In genomic region chr1:226034482-226034881, GRCh38 we compare ENCODE assay signal across 9 cellular contexts. TPM values are rescaled to one million over a fixed set of nuclear protein-coding genes. Genes with fewer than 3 reads are reported as not detected.
DNase-seq lines count a peak whose midpoint lies in the region; ATAC-seq, FAIRE-seq and TF ChIP-seq lines count a peak whose summit lies in the region.
"Had no signal": no experiment of that assay in that cellular context is flagged by ENCODE, and none has a peak within 500 bp of the region (broad histone marks: within the 10 kb centered on the region; RNA-seq: fewer than 3 reads in every experiment).

No MANE protein-coding gene starts in this region.

- H3K36me3 ChIP-seq in astrocyte (ENCODE audit: insufficient read depth, low read length) (no peaks in the 10 kb centered on the region), small intestine (ENCODE audit: control insufficient read depth in 2 of 2, insufficient read depth in 2 of 2, low read length in 2 of 2) (no peaks in the 10 kb centered on the region)

- H3K79me2 ChIP-seq in astrocyte (ENCODE audit: insufficient read depth, low read length) = no peaks in the 10 kb centered on the region

- H3K9me3 Mint-ChIP-seq in HFFc6 = no peaks in the 10 kb centered on the region
- H3K9me3 Mint-ChIP-seq in astrocyte (ENCODE audit: unreplicated experiment) = peaks cover 4% of the 10 kb centered on the region
- no peaks in the 10 kb centered on the region for H3K9me3 Mint-ChIP-seq in activated CD4-positive, alpha-beta T cell treated with anti-CD3 and anti-CD28 coated beads, Interleukin-2, amount 10 ng/mL, durations not matched to agents 7 days and 5 days
- no peaks in the 10 kb centered on the region for H3K9me3 Mint-ChIP-seq in stimulated activated effector memory CD8-positive, alpha-beta T cell treated with anti-CD3 and anti-CD28 coated beads, Interleukin-12 subunit alpha, Interleukin-12 subunit beta, amount 100 ng/mL, for 72 hours

- TF ChIP-seq CTCF in HFFc6 (IDR thresholded peaks at IDR 0.05) (no peak), astrocyte (IDR thresholded peaks at IDR 0.05; ENCODE audit: insufficient read depth, low read depth, low read length) (no peak)

- intact Hi-C loops in left ventricle myocardium superior (cut with micrococcal nuclease) = no loop called here

- peaks cover 10% of the 10 kb centered on the region for H3K27me3 Mint-ChIP-seq in HFFc6 (ENCODE audit: insufficient read depth)
- peaks cover 11% of the 10 kb centered on the region for H3K27me3 Mint-ChIP-seq in astrocyte (ENCODE audit: low read depth, unreplicated experiment)
- peaks cover 5% of the 10 kb centered on the region for H3K27me3 Mint-ChIP-seq in activated CD4-positive, alpha-beta T cell treated with anti-CD3 and anti-CD28 coated beads, Interleukin-2, amount 10 ng/mL, durations not matched to agents 7 days and 5 days

- H3K4me1 ChIP-seq in astrocyte (ENCODE audit: insufficient read depth, low read length) (no peaks in the 10 kb centered on the region), small intestine (ENCODE audit: control insufficient read depth in 2 of 2, insufficient read depth in 1 of 2, low read depth in 1 of 2, low read length in 1 of 2) (peaks cover 0 to 3% of the 10 kb centered on the region in 2 donors)

- peak overlapping the region; percentile 8 for H3K4me2 ChIP-seq in astrocyte (ENCODE audit: low read length)

- DNase-seq in HFFc6 (peak; percentile 85), astrocyte (ENCODE audit: low read depth) (peak; percentile 98), left ventricle myocardium superior (peak; percentile 88), small intestine (peak; percentile 92)
- DNase-seq in activated CD4-positive, alpha-beta T cell treated with anti-CD3 and anti-CD28 coated beads, Interleukin-2, amount 10 ng/mL, durations not matched to agents 7 days and 5 days = no peak
- no peak for DNase-seq in stimulated activated effector memory CD8-positive, alpha-beta T cell treated with anti-CD3 and anti-CD28 coated beads, Interleukin-12 subunit alpha, Interleukin-12 subunit beta, amount 100 ng/mL, for 72 hours (ENCODE audit: low spot score in 2 of 2)
- DNase-seq in activated CD4-positive, CD25-positive, alpha-beta regulatory T cell treated with anti-CD3 and anti-CD28 coated beads, Interleukin-2, amount 50 U/mL, for 72 hours = no peak

- ATAC-seq in left ventricle myocardium superior (peak; percentile 95), HG03280 (IDR thresholded peaks at IDR 0.05; ENCODE audit: unreplicated experiment) (no peak)
- no peak for ATAC-seq in stimulated activated effector memory CD8-positive, alpha-beta T cell treated with anti-CD3 and anti-CD28 coated beads, Interleukin-12 subunit alpha, Interleukin-12 subunit beta, amount 100 ng/mL, for 72 hours

- H3K4me3 Mint-ChIP-seq in HFFc6 = no peak overlapping the region
- no peak overlapping the region for H3K4me3 Mint-ChIP-seq in astrocyte (ENCODE audit: unreplicated experiment)
- no peak overlapping the region for H3K4me3 Mint-ChIP-seq in activated CD4-positive, alpha-beta T cell treated with anti-CD3 and anti-CD28 coated beads, Interleukin-2, amount 10 ng/mL, durations not matched to agents 7 days and 5 days
- H3K4me3 Mint-ChIP-seq in stimulated activated effector memory CD8-positive, alpha-beta T cell treated with anti-CD3 and anti-CD28 coated beads, Interleukin-12 subunit alpha, Interleukin-12 subunit beta, amount 100 ng/mL, for 72 hours = no peak overlapping the region

- POLR2A ChIA-PET in activated CD4-positive, alpha-beta T cell treated with anti-CD3 and anti-CD28 coated beads, Interleukin-2, amount 10 ng/mL, durations not matched to agents 7 days and 5 days (lab: Charles Lee) = no interaction called here

- FAIRE-seq in astrocyte (lab: Jason Lieb, UNC) = peak; percentile 62
- no peak for FAIRE-seq in small intestine (lab: Jason Lieb, UNC)
- FAIRE-seq: H1 had no signal

- H3K4me1 Mint-ChIP-seq in HFFc6 (ENCODE audit: low read depth) (peaks cover 6% of the 10 kb centered on the region), astrocyte (ENCODE audit: low read depth, unreplicated experiment) (no peaks in the 10 kb centered on the region)
- H3K4me1 Mint-ChIP-seq in activated CD4-positive, alpha-beta T cell treated with anti-CD3 and anti-CD28 coated beads, Interleukin-2, amount 10 ng/mL, durations not matched to agents 7 days and 5 days = no peaks in the 10 kb centered on the region
- no peaks in the 10 kb centered on the region for H3K4me1 Mint-ChIP-seq in stimulated activated effector memory CD8-positive, alpha-beta T cell treated with anti-CD3 and anti-CD28 coated beads, Interleukin-12 subunit alpha, Interleukin-12 subunit beta, amount 100 ng/mL, for 72 hours

- H3K36me3 Mint-ChIP-seq in HFFc6 (ENCODE audit: low read depth) (no peaks in the 10 kb centered on the region), astrocyte (ENCODE audit: low read depth, unreplicated experiment) (no peaks in the 10 kb centered on the region)
- H3K36me3 Mint-ChIP-seq in activated CD4-positive, alpha-beta T cell treated with anti-CD3 and anti-CD28 coated beads, Interleukin-2, amount 10 ng/mL, durations not matched to agents 7 days and 5 days (ENCODE audit: low read depth) = no peaks in the 10 kb centered on the region
- H3K36me3 Mint-ChIP-seq in stimulated activated effector memory CD8-positive, alpha-beta T cell treated with anti-CD3 and anti-CD28 coated beads, Interleukin-12 subunit alpha, Interleukin-12 subunit beta, amount 100 ng/mL, for 72 hours = no peaks in the 10 kb centered on the region

- H3K27ac Mint-ChIP-seq in HFFc6 (peak overlapping the region; percentile 74), astrocyte (ENCODE audit: unreplicated experiment) (peak overlapping the region; percentile 47)
- no peak overlapping the region for H3K27ac Mint-ChIP-seq in activated CD4-positive, alpha-beta T cell treated with anti-CD3 and anti-CD28 coated beads, Interleukin-2, amount 10 ng/mL, durations not matched to agents 7 days and 5 days
- H3K27ac Mint-ChIP-seq in stimulated activated effector memory CD8-positive, alpha-beta T cell treated with anti-CD3 and anti-CD28 coated beads, Interleukin-12 subunit alpha, Interleukin-12 subunit beta, amount 100 ng/mL, for 72 hours = no peak overlapping the region

- WGBS in small intestine, 3 donors = 16 to 38% (median 33%) methylated on average over 6 of the region's 6 CpGs

- no peak overlapping the region for H2AFZ ChIP-seq in astrocyte (ENCODE audit: low read depth, low read length)

- H3K4me3 ChIP-seq in astrocyte (ENCODE audit: insufficient read depth, low read depth, low read length) (no peak overlapping the region), small intestine (ENCODE audit: low read depth in 1 of 2, low read length in 2 of 2) (no peak overlapping the region)

- no peaks in the 10 kb centered on the region for H4K20me1 ChIP-seq in astrocyte (ENCODE audit: insufficient read depth, low read length)

- CTCF ChIA-PET in activated CD4-positive, alpha-beta T cell treated with anti-CD3 and anti-CD28 coated beads, Interleukin-2, amount 10 ng/mL, durations not matched to agents 7 days and 5 days (lab: Charles Lee) = interaction anchor here (1.1 kb wide), 1 partner anchor 10 kb away, joined by 3 read pairs; no protein-coding TSS in a partner anchor

- H3K9ac ChIP-seq in astrocyte (ENCODE audit: low read length) = no peak overlapping the region

- H3K9me3 ChIP-seq in astrocyte (ENCODE audit: insufficient read depth, low read depth, low read length) (no peaks in the 10 kb centered on the region), small intestine (ENCODE audit: control insufficient read depth, low read depth) (no peaks in the 10 kb centered on the region)

- H3K27ac ChIP-seq in astrocyte (ENCODE audit: low read depth, low read length) (no peak overlapping the region), small intestine (ENCODE audit: low read depth in 1 of 2, low read length in 1 of 2) (peak overlapping the region; percentile 70 to 82)

- no peaks in the 10 kb centered on the region for H3K27me3 ChIP-seq in astrocyte (ENCODE audit: insufficient read depth, low read length)
- no peaks in the 10 kb centered on the region for H3K27me3 ChIP-seq in small intestine (ENCODE audit: control insufficient read depth in 2 of 2, insufficient read depth in 2 of 2, low read length in 2 of 2)

RNA-seq across cellular contexts. Expression of gene H3-3A, which starts 28.0 kb away (rescaled TPM):
- total RNA-seq in HFFc6 (2021; fragmentation: NEBNext Ultra II Directional; extraction: Animal tissue kit (Norgen Biotek cat#: 25700)) = 100 to 1,000 TPM; 307 to 338 (median 326) TPM
- total RNA-seq in astrocyte = 340 and 375 TPM in 2 replicates
- total RNA-seq in left ventricle myocardium superior = 345 TPM
- 1,000 to 10,000 TPM in 2 of 3 donors, 100 to 1,000 TPM in 1; 851 to 1,257 (median 1,018) TPM for polyA plus RNA-seq in small intestine
- total RNA-seq in activated CD4-positive, alpha-beta T cell treated with anti-CD3 and anti-CD28 coated beads, Interleukin-2, amount 10 ng/mL, durations not matched to agents 7 days and 5 days = 100 to 1,000 TPM; 651 to 657 TPM

RNA-seq across cellular contexts. Expression of gene SDE2, which starts 35.3 kb away (rescaled TPM):
- total RNA-seq in HFFc6 (2021; fragmentation: NEBNext Ultra II Directional; extraction: Animal tissue kit (Norgen Biotek cat#: 25700)) = 10 to 100 TPM; 16.1 to 18.1 (median 16.5) TPM
- total RNA-seq in astrocyte (25.3 and 26.1 TPM in 2 replicates), left ventricle myocardium superior (10.7 TPM)
- 10 to 100 TPM in 1 of 3 donors, 1 to 10 TPM in 2; 7.8 to 10.9 (median 8.5) TPM for polyA plus RNA-seq in small intestine
- 10 to 100 TPM; 16.1 to 16.6 TPM for total RNA-seq in activated CD4-positive, alpha-beta T cell treated with anti-CD3 and anti-CD28 coated beads, Interleukin-2, amount 10 ng/mL, durations not matched to agents 7 days and 5 days

Comparison
In these comparisons a context has a peak if more than half of its experiments do, and no peak if none do; other contexts are left out.
1. DNase-seq: peak in HFFc6 (single experiment), astrocyte (single experiment), left ventricle myocardium superior (single experiment) and small intestine (single experiment); none in activated CD4-positive, alpha-beta T cell treated with anti-CD3 and anti-CD28 coated beads, Interleukin-2, amount 10 ng/mL, durations not matched to agents 7 days and 5 days (single experiment), stimulated activated effector memory CD8-positive, alpha-beta T cell treated with anti-CD3 and anti-CD28 coated beads, Interleukin-12 subunit alpha, Interleukin-12 subunit beta, amount 100 ng/mL, for 72 hours (0 of 2) and activated CD4-positive, CD25-positive, alpha-beta regulatory T cell treated with anti-CD3 and anti-CD28 coated beads, Interleukin-2, amount 50 U/mL, for 72 hours (single experiment).
2. H3K27ac Mint-ChIP-seq: peak in HFFc6 (single experiment) and astrocyte (single experiment); none in activated CD4-positive, alpha-beta T cell treated with anti-CD3 and anti-CD28 coated beads, Interleukin-2, amount 10 ng/mL, durations not matched to agents 7 days and 5 days (single experiment) and stimulated activated effector memory CD8-positive, alpha-beta T cell treated with anti-CD3 and anti-CD28 coated beads, Interleukin-12 subunit alpha, Interleukin-12 subunit beta, amount 100 ng/mL, for 72 hours (single experiment).